27 cellular contexts compared by ENCODE assay signal in genomic region chrX:7198499-7198898, GRCh38.
"Had no signal": no experiment of that assay in that cellular context is flagged by ENCODE, and none has a peak within 500 bp of the region (broad histone marks: within the 10 kb centered on the region; RNA-seq: fewer than 3 reads in every experiment).

No MANE protein-coding gene starts in this region.

- H3K36me3 ChIP-seq: brain microvascular endothelial cell, cardiac muscle cell, SJCRH30 had no signal

- H3K9me3 ChIP-seq: SJCRH30, SK-N-SH had no signal

- H3K4me3 ChIP-seq: cardiac muscle cell, SJCRH30 had no signal

- H3K9ac ChIP-seq: SK-N-SH had no signal

- H3K4me2 ChIP-seq: SK-N-SH had no signal

- ATAC-seq: activated CD8-positive, alpha-beta T cell treated with anti-CD3 and anti-CD28 coated beads, Interleukin-2, amount 10 ng/mL, durations not matched to agents 7 days and 5 days; Panc1 had no signal

- H3K27me3 ChIP-seq: brain microvascular endothelial cell, cardiac muscle cell, SJCRH30 had no signal

- H3K27ac ChIP-seq: brain microvascular endothelial cell, cardiac muscle cell, SJCRH30, VCaP had no signal

- DNase-seq: activated CD4-positive, alpha-beta T cell treated with anti-CD3 and anti-CD28 coated beads, Interleukin-2, amount 10 ng/mL, durations not matched to agents 7 days and 5 days; activated CD4-positive, CD25-positive, alpha-beta regulatory T cell; activated CD8-positive, alpha-beta memory T cell treated with anti-CD3 and anti-CD28 coated beads, Interleukin-2, amount 50 U/mL, for 48 hours; activated CD8-positive, alpha-beta T cell treated with anti-CD3 and anti-CD28 coated beads, Interleukin-2, amount 10 ng/mL, durations not matched to agents 7 days and 5 days; activated naive CD4-positive, alpha-beta T cell; activated T-cell treated with anti-CD3 and anti-CD28 coated beads, Interleukin-2, amount 50 U/mL, for 1 hour; brain microvascular endothelial cell; cerebellar nuclear complex; KG1; MV-4-11; NCI-H1092 treated with DMSO at 0.1 percent for 48 hours; NCI-H1417 treated with DMSO at 0.1 percent for 48 hours; NCI-H1694; NCI-H2029; NCI-H2107; NCI-H2171 treated with DMSO at 0.1 percent for 48 hours; NCI-H226; NCI-H526; NCI-H774; Right ventricle myocardium superior; RPMI8226; SJCRH30; SK-N-SH; T-helper 1 cell had no signal
